Comparison of ENCODE assay signal across 18 cellular contexts in genomic region chr3:126125341-126125740, GRCh38. TPM values are rescaled to one million over a fixed set of nuclear protein-coding genes. Genes with fewer than 3 reads are reported as not detected.
DNase-seq lines count a peak whose midpoint lies in the region; ATAC-seq and TF ChIP-seq lines count a peak whose summit lies in the region.
"Had no signal": no experiment of that assay in that cellular context is flagged by ENCODE, and none has a peak within 500 bp of the region (broad histone marks: within the 10 kb centered on the region; RNA-seq: fewer than 3 reads in every experiment).

No MANE protein-coding gene starts in this region.

- H3K4me1 ChIP-seq in suprapubic skin: peaks cover 6% of the 10 kb centered on the region

- H3K4me1 Mint-ChIP-seq in activated T-cell treated with anti-CD3 and anti-CD28 coated beads, Interleukin-2, amount 50 U/mL, for 24 hours (ENCODE audit: low read depth): no peaks in the 10 kb centered on the region
- H3K4me1 Mint-ChIP-seq in chondrocyte (ENCODE audit: low read depth) (no peaks in the 10 kb centered on the region), mesothelial cell of epicardium (peaks cover 3% of the 10 kb centered on the region)
- H3K4me1 Mint-ChIP-seq: CD4-positive, CD25-positive, alpha-beta regulatory T cell; nephron had no signal

- H3K27ac ChIP-seq in suprapubic skin: no peak overlapping the region
- H3K27ac ChIP-seq: hepatocyte had no signal

- no peak for TF ChIP-seq POLR2A in suprapubic skin (IDR thresholded peaks at IDR 0.05)

- 86% methylated on average over 5 of the region's 5 CpGs for WGBS in suprapubic skin

- TF ChIP-seq CTCF in chondrocyte (IDR thresholded peaks at IDR 0.05) (no peak), mesothelial cell of epicardium (IDR thresholded peaks at IDR 0.05; ENCODE audit: unreplicated experiment) (no peak), suprapubic skin (IDR thresholded peaks at IDR 0.05) (no peak)

- H3K27ac Mint-ChIP-seq in activated T-cell treated with anti-CD3 and anti-CD28 coated beads, Interleukin-2, amount 50 U/mL, for 24 hours: no peak overlapping the region
- no peak overlapping the region for H3K27ac Mint-ChIP-seq in chondrocyte (ENCODE audit: unreplicated experiment)
- H3K27ac Mint-ChIP-seq in mesothelial cell of epicardium: no peak overlapping the region
- H3K27ac Mint-ChIP-seq: CD4-positive, CD25-positive, alpha-beta regulatory T cell; nephron had no signal

- H3K36me3 ChIP-seq in suprapubic skin: no peaks in the 10 kb centered on the region

- ATAC-seq in GM21528 (IDR thresholded peaks at IDR 0.05; ENCODE audit: low FRiP score, unreplicated experiment) (no peak), HG02610 (IDR thresholded peaks at IDR 0.05; ENCODE audit: unreplicated experiment) (no peak)

- no peaks in the 10 kb centered on the region for H3K36me3 Mint-ChIP-seq in activated T-cell treated with anti-CD3 and anti-CD28 coated beads, Interleukin-2, amount 50 U/mL, for 24 hours (ENCODE audit: low read depth)
- no peaks in the 10 kb centered on the region for H3K36me3 Mint-ChIP-seq in chondrocyte (ENCODE audit: low read depth)
- H3K36me3 Mint-ChIP-seq in mesothelial cell of epicardium: no peaks in the 10 kb centered on the region
- H3K36me3 Mint-ChIP-seq: CD4-positive, CD25-positive, alpha-beta regulatory T cell had no signal

- H3K4me3 ChIP-seq in suprapubic skin: no peak overlapping the region
- H3K4me3 ChIP-seq: hepatocyte had no signal

- H3K9me3 ChIP-seq in suprapubic skin: no peaks in the 10 kb centered on the region

- no peaks in the 10 kb centered on the region for H3K27me3 ChIP-seq in suprapubic skin
- H3K27me3 ChIP-seq: hepatocyte had no signal

- TF ChIP-seq EP300 in suprapubic skin (IDR thresholded peaks at IDR 0.05): no peak

- peak; percentile 20 for DNase-seq in activated T-cell treated with anti-CD3 and anti-CD28 coated beads, Interleukin-2, amount 50 U/mL, for 24 hours
- no peak for DNase-seq in activated T-cell treated with anti-CD3 and anti-CD28 coated beads for 4 hours
- peak; percentile 66 for DNase-seq in chondrocyte (ENCODE audit: low spot score)
- DNase-seq in mesothelial cell of epicardium (ENCODE audit: low spot score in 2 of 2, unreplicated experiment in 2 of 2): peak; percentile 6 to 10
- peak; percentile 14 to 16 for DNase-seq in suprapubic skin (ENCODE audit: low spot score in 2 of 2)
- DNase-seq in T-helper 9 cell: no peak
- DNase-seq: activated CD4-positive, CD25-positive, alpha-beta regulatory T cell; activated naive CD4-positive, alpha-beta T cell treated with Interleukin-2 at 50 U/mL for 16 hours; CD4-positive, CD25-positive, alpha-beta regulatory T cell; GOT3; mesenchymal stem cell; NCI-H1105 treated with DMSO at 0.1 percent for 48 hours had no signal

- H3K27me3 Mint-ChIP-seq in activated T-cell treated with anti-CD3 and anti-CD28 coated beads, Interleukin-2, amount 50 U/mL, for 24 hours: no peaks in the 10 kb centered on the region
- H3K27me3 Mint-ChIP-seq in chondrocyte (ENCODE audit: low read depth) (peaks cover 8% of the 10 kb centered on the region), mesothelial cell of epicardium (ENCODE audit: low read depth) (peaks cover 2% of the 10 kb centered on the region)

- no peak overlapping the region for H3K4me3 Mint-ChIP-seq in activated T-cell treated with anti-CD3 and anti-CD28 coated beads, Interleukin-2, amount 50 U/mL, for 24 hours
- H3K4me3 Mint-ChIP-seq in chondrocyte (ENCODE audit: unreplicated experiment) (no peak overlapping the region), mesothelial cell of epicardium (no peak overlapping the region)
- H3K4me3 Mint-ChIP-seq: CD4-positive, CD25-positive, alpha-beta regulatory T cell; nephron had no signal

- no peaks in the 10 kb centered on the region for H3K9me3 Mint-ChIP-seq in activated T-cell treated with anti-CD3 and anti-CD28 coated beads, Interleukin-2, amount 50 U/mL, for 24 hours
- H3K9me3 Mint-ChIP-seq in chondrocyte (ENCODE audit: low read depth): no peaks in the 10 kb centered on the region
- H3K9me3 Mint-ChIP-seq in mesothelial cell of epicardium: no peaks in the 10 kb centered on the region
- H3K9me3 Mint-ChIP-seq: nephron had no signal

RNA-seq across cellular contexts. Expression of gene SLC41A3, which starts 41.4 kb away (rescaled TPM):
- total RNA-seq in chondrocyte: 38.5 to 51.9 TPM (median 43.2 TPM) in 3 replicates
- 58.7 to 64.9 TPM (median 62.4 TPM) in 3 replicates for total RNA-seq in mesothelial cell of epicardium
- total RNA-seq in suprapubic skin: 10 to 100 TPM; 32.3 to 51.3 (median 44.0) TPM

RNA-seq across cellular contexts. Expression of gene ALDH1L1, which starts 55.0 kb away (rescaled TPM):
- total RNA-seq in chondrocyte: 0.51 to 1.9 TPM (median 0.60 TPM) in 3 replicates
- 1.0 to 1.6 TPM (median 1.2 TPM) in 3 replicates for total RNA-seq in mesothelial cell of epicardium
- 1 to 10 TPM; 5.1 to 8.5 (median 7.4) TPM for total RNA-seq in suprapubic skin
- total RNA-seq: astrocyte; CD4-positive, CD25-positive, alpha-beta regulatory T cell; pulmonary artery endothelial cell had no signal

Comparison
In these comparisons a context has a peak if more than half of its experiments do, and no peak if none do; other contexts are left out.
1. DNase-seq: peak in activated T-cell treated with anti-CD3 and anti-CD28 coated beads, Interleukin-2, amount 50 U/mL, for 24 hours (single experiment), chondrocyte (single experiment), mesothelial cell of epicardium (2 of 2) and suprapubic skin (2 of 2); none in activated T-cell treated with anti-CD3 and anti-CD28 coated beads for 4 hours (single experiment) and T-helper 9 cell (single experiment).